In the genomic region with DNA sequence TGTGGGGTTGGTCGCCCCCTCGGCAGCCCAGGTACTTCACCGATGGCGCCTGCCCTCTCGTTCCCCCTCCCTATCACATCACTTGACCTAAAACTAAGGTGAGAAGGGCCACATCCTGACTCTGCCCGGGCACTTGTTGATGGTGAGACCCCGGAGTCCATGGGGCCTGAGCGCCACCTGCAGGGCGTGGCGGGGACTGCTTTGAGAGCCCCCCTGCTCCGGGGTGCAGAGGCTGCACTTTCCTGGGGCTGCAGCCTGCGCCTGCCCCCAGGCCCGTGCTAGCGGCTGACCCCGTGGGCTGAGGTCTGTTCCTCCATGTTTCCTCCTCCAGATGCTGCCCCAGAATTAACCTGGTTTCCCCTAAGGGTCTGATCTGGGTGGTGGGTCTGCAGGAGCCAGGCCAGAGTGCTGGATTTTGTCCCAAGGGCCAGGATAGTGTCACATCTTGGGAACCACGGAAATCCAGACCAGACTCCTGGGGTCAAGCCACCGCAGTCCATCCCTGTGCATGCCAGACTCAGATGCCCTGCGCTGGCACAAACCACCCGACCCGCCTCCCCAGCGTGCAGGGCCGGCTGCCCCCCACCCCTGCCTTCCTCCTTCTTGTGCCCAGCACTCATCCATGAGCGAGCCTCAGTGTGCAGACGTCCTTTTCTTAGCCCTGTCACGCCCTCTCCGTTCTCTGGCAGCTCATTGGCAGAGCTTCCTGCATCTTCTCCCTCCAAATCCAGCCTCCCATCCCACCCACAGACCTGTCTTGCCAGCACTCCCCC, we compare ENCODE assay signal across 8 cellular contexts. TPM values are rescaled to one million over a fixed set of nuclear protein-coding genes. Genes with fewer than 3 reads are reported as not detected.
DNase-seq lines count a peak whose midpoint lies in the region; TF ChIP-seq lines count a peak whose summit lies in the region.

No MANE protein-coding gene starts in this region.

- H3K9me3 Mint-ChIP-seq in nephron progenitor cell: no peaks in the 10 kb centered on the region

- DNase-seq in NCI-H1436 (lab: John Stamatoyannopoulos, UW) (peak; percentile 70), NCI-H1436 treated with DMSO at 0.1 percent for 48 hours (lab: John Stamatoyannopoulos, UW) (no peak), MV-4-11 (lab: John Stamatoyannopoulos, UW) (peak; percentile 42), dermis microvascular lymphatic vessel endothelial cell (ENCODE audit: low read depth in 2 of 2) (peak; percentile 18 to 55), nephron progenitor cell (peak; percentile 84), thyroid gland (peak; percentile 42 to 54), NCI-H1092 (lab: John Stamatoyannopoulos, UW) (no peak)
- DNase-seq in activated CD4-positive, alpha-beta T cell treated with anti-CD3 and anti-CD28 coated beads, Interleukin-2, amount 50 U/mL, for 48 hours: peak; percentile 72 to 79

- H3K4me3 Mint-ChIP-seq in nephron progenitor cell: peak overlapping the region; percentile 59

- H3K36me3 ChIP-seq in thyroid gland: no peaks in the 10 kb centered on the region

- H3K4me1 ChIP-seq in thyroid gland: peaks cover 20 to 22% of the 10 kb centered on the region in 2 donors

- no peaks in the 10 kb centered on the region for H3K27me3 ChIP-seq in thyroid gland

- peaks cover 54% of the 10 kb centered on the region for H3K4me1 Mint-ChIP-seq in nephron progenitor cell

- peaks cover 3% of the 10 kb centered on the region for H3K27me3 Mint-ChIP-seq in nephron progenitor cell (ENCODE audit: low read depth, poor library complexity)

- WGBS in thyroid gland, 2 donors: 52 to 53% methylated on average over 16 to 21 of the region's 26 CpGs

- no peak overlapping the region for H3K27ac ChIP-seq in thyroid gland

- H3K27ac Mint-ChIP-seq in nephron progenitor cell: peak overlapping the region; percentile 36

- H3K36me3 Mint-ChIP-seq in nephron progenitor cell (ENCODE audit: low read depth): no peaks in the 10 kb centered on the region

- TF ChIP-seq CTCF in nephron progenitor cell (IDR thresholded peaks at IDR 0.05) (peak; percentile 87), thyroid gland (IDR thresholded peaks at IDR 0.05) (peak in 5 of 6 experiments; percentile 41 to 66 (median 52))

- no peak for TF ChIP-seq POLR2A in thyroid gland (IDR thresholded peaks at IDR 0.05)

- no peaks in the 10 kb centered on the region for H3K9me3 ChIP-seq in thyroid gland

- no peak overlapping the region for H3K4me3 ChIP-seq in thyroid gland (replicated peaks in 1 of 3)

- intact Hi-C loops in thyroid gland (cut with DNase I): no loop called here

RNA-seq across cellular contexts. Expression of gene NDUFAF8, which starts 2.7 kb away (rescaled TPM):
- total RNA-seq in dermis microvascular lymphatic vessel endothelial cell (14.9 and 23.0 TPM in 2 replicates), thyroid gland (100 to 1,000 TPM in 1 of 4 donors, 10 to 100 TPM in 3; 17.0 to 107 (median 53.7) TPM)

RNA-seq across cellular contexts. Expression of gene TEPSIN, which starts 3.0 kb away (rescaled TPM):
- total RNA-seq in dermis microvascular lymphatic vessel endothelial cell (6.5 and 9.2 TPM in 2 replicates), thyroid gland (10 to 100 TPM; 37.9 to 82.2 (median 64.9) TPM)

RNA-seq across cellular contexts. Expression of gene CEP131, which starts 19.1 kb away (rescaled TPM):
- 6.2 and 8.1 TPM in 2 replicates for total RNA-seq in dermis microvascular lymphatic vessel endothelial cell
- total RNA-seq in thyroid gland: 10 to 100 TPM in 1 of 4 donors, 1 to 10 TPM in 3; 6.9 to 12.0 (median 8.6) TPM

RNA-seq across cellular contexts. Expression of gene SLC38A10, which starts 53.3 kb away (rescaled TPM):
- 42.2 and 59.5 TPM in 2 replicates for total RNA-seq in dermis microvascular lymphatic vessel endothelial cell
- total RNA-seq in thyroid gland: 100 to 1,000 TPM in 3 of 4 donors, 10 to 100 TPM in 1; 81.8 to 140 (median 121) TPM

Comparison
In these comparisons a context has a peak if more than half of its experiments do, and no peak if none do; other contexts are left out.
1. DNase-seq: peak in NCI-H1436 (single experiment), MV-4-11 (single experiment), activated CD4-positive, alpha-beta T cell treated with anti-CD3 and anti-CD28 coated beads, Interleukin-2, amount 50 U/mL, for 48 hours (2 of 2), dermis microvascular lymphatic vessel endothelial cell (2 of 2), nephron progenitor cell (single experiment) and thyroid gland (2 of 2); none in NCI-H1436 treated with DMSO at 0.1 percent for 48 hours (single experiment) and NCI-H1092 (single experiment).